ENCODE assay signal across 19 cellular contexts in genomic region chr20:4053071-4053470, GRCh38.
"Had no signal": no experiment of that assay in that cellular context is flagged by ENCODE, and none has a peak within 500 bp of the region (broad histone marks: within the 10 kb centered on the region; RNA-seq: fewer than 3 reads in every experiment).

No MANE protein-coding gene starts in this region.

- H3K4me3 Mint-ChIP-seq: dendritic cell treated with granulocyte-macrophage colony-stimulating factor and Interleukin-4, amounts not matched to agents 40 ng/mL and 50 ng/mL, for 4 days; effector memory CD8-positive, alpha-beta T cell; naive thymus-derived CD4-positive, alpha-beta T cell; neural crest cell; type B pancreatic cell had no signal

- H3K4me1 ChIP-seq: gastroesophageal sphincter, right atrium auricular region, uterus had no signal

- H3K4me1 Mint-ChIP-seq: neural crest cell had no signal

- FAIRE-seq: colon, kidney, small intestine had no signal

- H3K79me2 ChIP-seq: hepatocyte had no signal

- H3K36me3 Mint-ChIP-seq: type B pancreatic cell had no signal

- H3K4me2 ChIP-seq: hepatocyte had no signal

- H3K9me3 ChIP-seq: esophagus squamous epithelium, gastroesophageal sphincter, ovary, right atrium auricular region, uterus had no signal

- H3K27me3 ChIP-seq: esophagus squamous epithelium, gastroesophageal sphincter, hepatocyte, ovary, right atrium auricular region, uterus had no signal

- H3K27ac Mint-ChIP-seq: dendritic cell treated with granulocyte-macrophage colony-stimulating factor and Interleukin-4, amounts not matched to agents 40 ng/mL and 50 ng/mL, for 4 days; effector memory CD8-positive, alpha-beta T cell; naive thymus-derived CD4-positive, alpha-beta T cell; type B pancreatic cell had no signal

- DNase-seq: effector memory CD8-positive, alpha-beta T cell; esophagus squamous epithelium; glutamatergic neuron; kidney; left cardiac atrium; mesendoderm; naive thymus-derived CD4-positive, alpha-beta T cell; ovary; small intestine; stimulated activated CD4-positive, alpha-beta T cell treated with anti-CD3 and anti-CD28 coated beads, Interleukin-12 subunit alpha, Interleukin-12 subunit beta, amount 100 ng/mL, for 4 hours; stimulated activated naive CD4-positive, alpha-beta T cell treated with Interleukin-2 at 50 U/mL for 16 hours; uterus had no signal

- ATAC-seq: effector memory CD8-positive, alpha-beta T cell; gastroesophageal sphincter; naive thymus-derived CD4-positive, alpha-beta T cell had no signal

- H3K27ac ChIP-seq: esophagus squamous epithelium, gastroesophageal sphincter, hepatocyte, ovary, uterus had no signal

- H3K36me3 ChIP-seq: esophagus squamous epithelium, gastroesophageal sphincter, ovary, right atrium auricular region, uterus had no signal

- H2AFZ ChIP-seq: hepatocyte had no signal

- H3K9me3 Mint-ChIP-seq: effector memory CD8-positive, alpha-beta T cell; type B pancreatic cell had no signal

- H3K4me3 ChIP-seq: esophagus squamous epithelium, gastroesophageal sphincter, hepatocyte, ovary, right atrium auricular region, uterus had no signal

- H3K27me3 Mint-ChIP-seq: type B pancreatic cell had no signal
